ENCODE assay signal across 11 cellular contexts in genomic region chr10:114754445-114755320, GRCh38.
DNase-seq lines count a peak whose midpoint lies in the region; ATAC-seq and TF ChIP-seq lines count a peak whose summit lies in the region.
"Had no signal": no experiment of that assay in that cellular context is flagged by ENCODE, and none has a peak within 500 bp of the region (broad histone marks: within the 10 kb centered on the region; RNA-seq: fewer than 3 reads in every experiment).

No MANE protein-coding gene starts in this region.

- peaks cover 28% of the 10 kb centered on the region for H3K4me1 ChIP-seq in PC-9 (replicated peaks; ENCODE audit: insufficient read depth)
- peaks cover 3% of the 10 kb centered on the region for H3K4me1 ChIP-seq in rectal smooth muscle tissue (ENCODE audit: control insufficient read depth, insufficient read depth, low read length)
- peaks cover 0 to 3% (median 1%) of the 10 kb centered on the region in 4 donors for H3K4me1 ChIP-seq in tibial artery

- no peaks in the 10 kb centered on the region for H3K36me3 Mint-ChIP-seq in osteocyte (ENCODE audit: unreplicated experiment)

- H3K27me3 ChIP-seq in PC-9 (ENCODE audit: insufficient read depth, low read depth): no peaks in the 10 kb centered on the region
- H3K27me3 ChIP-seq in rectal smooth muscle tissue (ENCODE audit: control insufficient read depth, insufficient read depth, low read length): no peaks in the 10 kb centered on the region
- H3K27me3 ChIP-seq in tibial artery: no peaks in the 10 kb centered on the region

- CTCF ChIA-PET in PC-9 (lab: Charles Lee): interaction anchor here (0.6 kb wide), 1 partner anchor 282 kb away, joined by 11 read pairs; no protein-coding TSS in a partner anchor

- H3K9me2 ChIP-seq in PC-9 (ENCODE audit: insufficient read depth): no peaks in the 10 kb centered on the region

- ATAC-seq in esophagus mucosa: no peak
- ATAC-seq: GM12878 had no signal

- H3K9me3 ChIP-seq in PC-9 (ENCODE audit: insufficient read depth, low read depth): no peaks in the 10 kb centered on the region
- no peaks in the 10 kb centered on the region for H3K9me3 ChIP-seq in tibial artery

- intact Hi-C loops in PC-9 (cut with micrococcal nuclease; ENCODE audit: unreplicated experiment) (loop anchor here (5.0 kb wide), 1 partner anchor 37 kb away; no protein-coding TSS in a partner anchor), tibial artery (cut with DNase I; ENCODE audit: low total_unique reads) (no loop called here)

- H3K27ac ChIP-seq in PC-9: peak overlapping the region; percentile 92
- peak overlapping the region; percentile 72 for H3K27ac ChIP-seq in rectal smooth muscle tissue (ENCODE audit: low read depth, low read length)
- no peak overlapping the region for H3K27ac ChIP-seq in tibial artery

- H3K27me3 Mint-ChIP-seq in osteocyte (ENCODE audit: unreplicated experiment): no peaks in the 10 kb centered on the region

- H3F3A ChIP-seq in PC-9 (ENCODE audit: insufficient read depth, low read depth): peaks cover 24% of the 10 kb centered on the region

- H3K4me3 Mint-ChIP-seq in osteocyte (ENCODE audit: unreplicated experiment): no peak overlapping the region
- H3K4me3 Mint-ChIP-seq: central memory CD8-positive, alpha-beta T cell had no signal

- TF ChIP-seq CTCF in PC-9 (conservative IDR thresholded peaks at IDR 0.05): no peak
- TF ChIP-seq CTCF in fibroblast of villous mesenchyme (IDR thresholded peaks at IDR 0.05; ENCODE audit: insufficient read depth, low read depth, low read length): no peak
- no peak for TF ChIP-seq CTCF in osteocyte (IDR thresholded peaks at IDR 0.05)
- TF ChIP-seq CTCF in tibial artery (IDR thresholded peaks at IDR 0.05): no peak

- H3K36me3 ChIP-seq in PC-9 (ENCODE audit: low read depth) (no peaks in the 10 kb centered on the region), rectal smooth muscle tissue (ENCODE audit: control insufficient read depth, insufficient read depth, low read length) (no peaks in the 10 kb centered on the region), tibial artery (no peaks in the 10 kb centered on the region)

- POLR2A ChIA-PET in PC-9 (lab: Charles Lee; ENCODE audit: unreplicated experiment): interaction anchor here (0.6 kb wide), 1 partner anchor 100 kb away, joined by 6 read pairs; no protein-coding TSS in a partner anchor

- BruUV-seq in PC-9 (replicated peaks; lab: Mats Ljungman, UMichigan): no TSS peak

- no peaks in the 10 kb centered on the region for H3K79me2 ChIP-seq in PC-9 (ENCODE audit: low read depth)

- peak; percentile 86 for DNase-seq in EH (ENCODE audit: low read depth)
- peak; percentile 44 to 80 for DNase-seq in PC-9
- DNase-seq in fibroblast of villous mesenchyme (ENCODE audit: low read depth): peak; percentile 94
- DNase-seq in osteocyte (ENCODE audit: extremely low spot score, unreplicated experiment): no peak
- no peak for DNase-seq in stimulated activated CD4-positive, alpha-beta T cell treated with anti-CD3 and anti-CD28 coated beads, Interleukin-4, amount 100 ng/mL, for 24 hours
- no peak for DNase-seq in tibial artery
- DNase-seq: NK-92 treated with Interleukin-12 subunit alpha and Interleukin-12 subunit beta, amount 100 ng/mL, for 24 hours had no signal

- no peaks in the 10 kb centered on the region for H3K9me3 Mint-ChIP-seq in osteocyte (ENCODE audit: unreplicated experiment)
- H3K9me3 Mint-ChIP-seq: central memory CD8-positive, alpha-beta T cell had no signal

- H4K20me1 ChIP-seq in PC-9 (ENCODE audit: insufficient read depth): no peaks in the 10 kb centered on the region

- peak overlapping the region; percentile 4; the same call in 1 of the 2 replicates for H2AFZ ChIP-seq in PC-9

- H3K9ac ChIP-seq in rectal smooth muscle tissue (ENCODE audit: low read length): no peak overlapping the region

- no peak overlapping the region for H3K27ac Mint-ChIP-seq in osteocyte (ENCODE audit: unreplicated experiment)

- H3K4me3 ChIP-seq in PC-9: peak overlapping the region; percentile 29; the same call in 1 of the 2 replicates
- no peak overlapping the region for H3K4me3 ChIP-seq in fibroblast of villous mesenchyme (ENCODE audit: low read depth, low read length)
- no peak overlapping the region for H3K4me3 ChIP-seq in rectal smooth muscle tissue (ENCODE audit: low read length)
- no peak overlapping the region for H3K4me3 ChIP-seq in tibial artery
- H3K4me3 ChIP-seq: GM12878 had no signal

- H3K4me2 ChIP-seq in PC-9: peak overlapping the region; percentile 75

- no peaks in the 10 kb centered on the region for H3K4me1 Mint-ChIP-seq in osteocyte (ENCODE audit: unreplicated experiment)
- H3K4me1 Mint-ChIP-seq: central memory CD8-positive, alpha-beta T cell had no signal

Comparison
In these comparisons a context has a peak if more than half of its experiments do, and no peak if none do; other contexts are left out.
1. DNase-seq: peak in EH (single experiment), PC-9 (2 of 2) and fibroblast of villous mesenchyme (single experiment); none in osteocyte (single experiment), stimulated activated CD4-positive, alpha-beta T cell treated with anti-CD3 and anti-CD28 coated beads, Interleukin-4, amount 100 ng/mL, for 24 hours (single experiment) and tibial artery (0 of 2).
2. H3K27ac ChIP-seq: peak in PC-9 (single experiment) and rectal smooth muscle tissue (single experiment); none in tibial artery (0 of 2).